ENCODE assay signal across 8 cellular contexts in the genomic region with DNA sequence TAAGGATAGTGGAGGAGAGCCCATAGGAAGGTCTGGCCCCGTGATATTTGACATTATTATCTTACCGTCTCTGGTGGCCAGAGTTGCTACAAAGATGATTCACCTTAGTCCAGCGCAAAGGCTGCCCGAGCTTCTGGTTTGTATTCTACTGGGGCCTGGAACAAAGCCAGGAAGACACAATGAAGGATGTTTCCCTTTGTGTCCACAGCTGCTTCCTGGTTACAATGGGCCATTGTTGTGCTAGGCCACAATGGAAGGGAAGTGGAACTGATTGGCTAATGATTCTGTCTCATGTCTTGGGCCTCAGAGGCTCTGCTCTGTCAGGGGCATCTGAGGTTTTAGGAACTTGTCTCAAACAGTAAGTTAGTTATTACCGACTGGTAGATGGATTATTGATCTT.
DNase-seq lines count a peak whose midpoint lies in the region; ATAC-seq and TF ChIP-seq lines count a peak whose summit lies in the region.

No MANE protein-coding gene starts in this region.

- H3K27me3 ChIP-seq in left ventricle myocardium inferior (ENCODE audit: low read depth) (no peaks in the 10 kb centered on the region), hepatocyte (no peaks in the 10 kb centered on the region)

- no peak overlapping the region for H3K4me3 ChIP-seq in left ventricle myocardium inferior
- no peak overlapping the region for H3K4me3 ChIP-seq in hepatocyte

- no peaks in the 10 kb centered on the region for H4K20me1 ChIP-seq in hepatocyte (ENCODE audit: insufficient read depth, poor library complexity, severe bottlenecking)

- intact Hi-C loops in left ventricle myocardium inferior (cut with micrococcal nuclease) = no loop called here

- H3K9me3 ChIP-seq in left ventricle myocardium inferior (replicated peaks) (no peaks in the 10 kb centered on the region), hepatocyte (ENCODE audit: low read depth) (no peaks in the 10 kb centered on the region)

- H2AFZ ChIP-seq in hepatocyte = no peak overlapping the region

- no peaks in the 10 kb centered on the region for H3K79me2 ChIP-seq in hepatocyte

- peak; percentile 66 for ATAC-seq in GM18867 (IDR thresholded peaks at IDR 0.05; ENCODE audit: unreplicated experiment)
- peak; percentile 85 for ATAC-seq in HG03135 (IDR thresholded peaks at IDR 0.05; ENCODE audit: unreplicated experiment)
- no peak for ATAC-seq in HG03280 (IDR thresholded peaks at IDR 0.05; ENCODE audit: unreplicated experiment)

- H3K4me1 ChIP-seq in left ventricle myocardium inferior = peaks cover 9% of the 10 kb centered on the region
- H3K4me1 ChIP-seq in hepatocyte (ENCODE audit: insufficient read depth) = no peaks in the 10 kb centered on the region

- H3K9me2 ChIP-seq in hepatocyte (replicated peaks; ENCODE audit: insufficient read depth) = no peaks in the 10 kb centered on the region

- DNase-seq in SIG-M5 (lab: John Stamatoyannopoulos, UW) (peak; percentile 9), left ventricle myocardium inferior (no peak), hepatocyte (ENCODE audit: low spot score) (no peak), DMS79 (lab: John Stamatoyannopoulos, UW) (no peak)
- no peak for DNase-seq in activated CD4-positive, CD25-positive, alpha-beta regulatory T cell treated with anti-CD3 and anti-CD28 coated beads, Interleukin-2, amount 50 U/mL, for 72 hours

- WGBS in hepatocyte (ENCODE audit: low lambda C conversion rate, missing lambda C conversion rate) = 86% methylated on average over 5 of the region's 5 CpGs

- TF ChIP-seq CTCF in left ventricle myocardium inferior (IDR thresholded peaks at IDR 0.05; ENCODE audit: borderline replicate concordance) = no peak
- TF ChIP-seq CTCF in hepatocyte (IDR thresholded peaks at IDR 0.05; ENCODE audit: poor library complexity) = no peak

- H3K27ac ChIP-seq in left ventricle myocardium inferior (replicated peaks) = peak overlapping the region; percentile 19
- H3K27ac ChIP-seq in hepatocyte = no peak overlapping the region

- no peaks in the 10 kb centered on the region for H3K36me3 ChIP-seq in left ventricle myocardium inferior
- no peaks in the 10 kb centered on the region for H3K36me3 ChIP-seq in hepatocyte (replicated peaks; ENCODE audit: insufficient read depth, low read depth)

- no peak overlapping the region for H3K4me2 ChIP-seq in hepatocyte
